In the genomic region with DNA sequence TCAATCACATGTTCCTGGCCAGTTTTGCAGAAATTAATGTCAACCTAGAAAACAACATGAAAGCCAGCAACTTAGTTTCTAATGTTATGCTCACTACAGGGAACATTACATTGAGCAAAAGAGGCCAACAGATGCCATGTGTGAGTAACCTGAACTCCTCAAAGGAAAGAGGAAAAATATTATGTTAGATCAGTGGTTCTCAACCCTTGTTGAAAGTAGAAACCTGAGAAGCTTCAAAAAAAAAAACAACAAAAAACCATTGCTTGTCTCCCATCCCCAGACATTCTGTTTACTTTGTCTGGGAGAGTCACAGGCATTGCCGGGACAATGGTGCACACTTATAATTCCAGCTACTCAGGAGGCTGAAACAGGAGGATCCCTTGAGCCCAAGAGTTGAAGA, we compare ENCODE assay signal across 20 cellular contexts. TPM values are rescaled to one million over a fixed set of nuclear protein-coding genes. Genes with fewer than 3 reads are reported as not detected.
A peak's percentile ranks its signal among the peaks of the same experiment; 100 is the strongest.
DNase-seq lines count a peak whose midpoint lies in the region; ATAC-seq and TF ChIP-seq lines count a peak whose summit lies in the region.
"Had no signal": no experiment of that assay in that cellular context is flagged by ENCODE, and none has a peak within 500 bp of the region (broad histone marks: within the 10 kb centered on the region; RNA-seq: fewer than 3 reads in every experiment).

No MANE protein-coding gene starts in this region.

- no peak overlapping the region for H3K27ac Mint-ChIP-seq in CD4-positive, alpha-beta T cell
- H3K27ac Mint-ChIP-seq: IgD-negative memory B cell; naive thymus-derived CD4-positive, alpha-beta T cell had no signal

- H3K4me1 ChIP-seq in ACC112 (ENCODE audit: control insufficient read depth, insufficient read depth, low read length, unreplicated experiment) = peaks cover 32% of the 10 kb centered on the region
- H3K4me1 ChIP-seq: ascending aorta had no signal

- no peaks in the 10 kb centered on the region for H3K9me3 ChIP-seq in CD4-positive, alpha-beta T cell (ENCODE audit: control insufficient read depth, low read length)
- H3K9me3 ChIP-seq: ascending aorta had no signal

- DNase-seq in LHCN-M2 (ENCODE audit: low read depth) = peak; percentile 78
- peak; percentile 48 for DNase-seq in NCI-H345 (lab: John Stamatoyannopoulos, UW)
- peak; percentile 40 for DNase-seq in fibroblast of gingiva (ENCODE audit: low read depth)
- DNase-seq in OCI-M1 (lab: John Stamatoyannopoulos, UW) = no peak
- DNase-seq in effector CD4-positive, alpha-beta T cell = no peak
- no peak for DNase-seq in CD4-positive, alpha-beta T cell
- DNase-seq: activated CD4-positive, alpha-beta T cell treated with anti-CD3 and anti-CD28 coated beads for 48 hours; activated naive CD4-positive, alpha-beta T cell; activated T-cell treated with anti-CD3 and anti-CD28 coated beads for 4 hours; CD8-positive, alpha-beta memory T cell; HFFc6; MV-4-11; naive thymus-derived CD4-positive, alpha-beta T cell; stimulated activated CD4-positive, alpha-beta T cell treated with anti-CD3 and anti-CD28 coated beads, Interleukin-2, amount 100 ng/mL, for 48 hours had no signal

- POLR2A ChIA-PET in CD4-positive, alpha-beta T cell (lab: Charles Lee) = no interaction called here

- no peak for ATAC-seq in HG02759 (IDR thresholded peaks at IDR 0.05; ENCODE audit: unreplicated experiment)
- ATAC-seq in CD4-positive, alpha-beta T cell (ENCODE audit: poor library complexity) = no peak
- ATAC-seq: naive thymus-derived CD4-positive, alpha-beta T cell had no signal

- no peaks in the 10 kb centered on the region for H3K79me2 ChIP-seq in ACC112 (ENCODE audit: control insufficient read depth, insufficient read depth, low read length, unreplicated experiment)

- no peak for TF ChIP-seq CTCF in CD4-positive, alpha-beta T cell (IDR thresholded peaks at IDR 0.05)

- no peak overlapping the region for H2AFZ ChIP-seq in ACC112 (ENCODE audit: low read length, unreplicated experiment)

- no peak overlapping the region for H3K4me3 ChIP-seq in ACC112 (ENCODE audit: low read depth, low read length)
- H3K4me3 ChIP-seq: ascending aorta, coronary artery, lung had no signal

- H3K4me1 Mint-ChIP-seq in CD4-positive, alpha-beta T cell (ENCODE audit: low read depth) = peaks cover 20% of the 10 kb centered on the region

- H3K27me3 ChIP-seq in ACC112 (ENCODE audit: insufficient read depth, low read length) = no peaks in the 10 kb centered on the region
- H3K27me3 ChIP-seq in CD4-positive, alpha-beta T cell (ENCODE audit: control insufficient read depth, insufficient read depth, low read length) = no peaks in the 10 kb centered on the region
- H3K27me3 ChIP-seq: ascending aorta had no signal

- CTCF ChIA-PET in CD4-positive, alpha-beta T cell (lab: Charles Lee) = no interaction called here

- 0 out of 2 replicates have a peak overlapping the region, but pooled peaks have one; percentile 20 for H3K27ac ChIP-seq in ACC112 (ENCODE audit: low read depth, low read length)
- H3K27ac ChIP-seq in CD4-positive, alpha-beta T cell (ENCODE audit: low read depth, low read length) = no peak overlapping the region
- H3K27ac ChIP-seq: ascending aorta, coronary artery had no signal

- H3K36me3 Mint-ChIP-seq in CD4-positive, alpha-beta T cell (ENCODE audit: low read depth) = no peaks in the 10 kb centered on the region

- no peaks in the 10 kb centered on the region for H3K27me3 Mint-ChIP-seq in CD4-positive, alpha-beta T cell
- H3K27me3 Mint-ChIP-seq: CD8-positive, alpha-beta memory T cell; IgD-negative memory B cell had no signal

- no peaks in the 10 kb centered on the region for H3K36me3 ChIP-seq in ACC112 (ENCODE audit: insufficient read depth, low read length)
- H3K36me3 ChIP-seq: ascending aorta had no signal

- H3K4me3 Mint-ChIP-seq in CD4-positive, alpha-beta T cell = no peak overlapping the region
- H3K4me3 Mint-ChIP-seq: CD8-positive, alpha-beta memory T cell; HFFc6; IgD-negative memory B cell; naive thymus-derived CD4-positive, alpha-beta T cell had no signal

- peaks cover 2% of the 10 kb centered on the region for H3K9me3 Mint-ChIP-seq in CD4-positive, alpha-beta T cell
- H3K9me3 Mint-ChIP-seq: CD8-positive, alpha-beta memory T cell; HFFc6 had no signal

- intact Hi-C loops in CD4-positive, alpha-beta T cell (cut with DNase I, micrococcal nuclease) = no loop called here

RNA-seq across cellular contexts. Expression of a gene that starts 57.7 kb away (rescaled TPM):
- total RNA-seq in LHCN-M2 (2014; rRNA removed) = 10.2 and 10.3 TPM in 2 replicates
- polyA plus RNA-seq in LHCN-M2 (2012) = 3.4 TPM
- 10 to 100 TPM in 1 of 2 experiments, 1 to 10 TPM in 1; 6.5 to 10.4 TPM for total RNA-seq in CD4-positive, alpha-beta T cell
- total RNA-seq: ascending aorta had no signal

RNA-seq across cellular contexts. Expression of a gene that starts 57.7 kb away (rescaled TPM):
- total RNA-seq in LHCN-M2 (2014; rRNA removed) = 64.1 and 90.8 TPM in 2 replicates
- 15.1 TPM for polyA plus RNA-seq in LHCN-M2 (2012)
- 1 to 10 TPM; 6.3 to 7.5 TPM for total RNA-seq in CD4-positive, alpha-beta T cell
- total RNA-seq: ascending aorta had no signal

Comparison
In these comparisons a context has a peak if more than half of its experiments do, and no peak if none do; other contexts are left out.
1. DNase-seq: peak in LHCN-M2 (single experiment), NCI-H345 (single experiment) and fibroblast of gingiva (single experiment); none in OCI-M1 (single experiment), effector CD4-positive, alpha-beta T cell (single experiment) and CD4-positive, alpha-beta T cell (0 of 10).